ENCODE assay signal across 18 cellular contexts in genomic region chr7:92629779-92630178, GRCh38.
"Had no signal": no experiment of that assay in that cellular context is flagged by ENCODE, and none has a peak within 500 bp of the region (broad histone marks: within the 10 kb centered on the region; RNA-seq: fewer than 3 reads in every experiment).

No MANE protein-coding gene starts in this region.

- ATAC-seq: activated T-cell treated with anti-CD3 and anti-CD28 coated beads, Interleukin-2, amount 50 U/mL, for 4 hours; heart left ventricle; left ventricle myocardium superior; right cardiac atrium; stimulated activated naive B cell treated with anti-CD40 and anti-IgM and Interleukin-4, amounts not matched to agents 10 μg/mL and 1 μg/mL and 100 μg/mL, for 72 hours had no signal

- H3K4me3 Mint-ChIP-seq: dendritic cell treated with granulocyte-macrophage colony-stimulating factor and Interleukin-4, amounts not matched to agents 40 ng/mL and 50 ng/mL, for 4 days; stimulated activated naive B cell treated with anti-CD40 and anti-IgM and Interleukin-4, amounts not matched to agents 10 μg/mL and 1 μg/mL and 100 μg/mL, for 72 hours; type B pancreatic cell had no signal

- DNase-seq: activated CD4-positive, alpha-beta T cell treated with anti-CD3 and anti-CD28 coated beads, Interleukin-2, amount 50 U/mL, for 48 hours; activated CD4-positive, CD25-positive, alpha-beta regulatory T cell treated with anti-CD3 and anti-CD28 coated beads, Interleukin-2, amount 50 U/mL, for 72 hours; activated gamma-delta T cell; activated T-cell treated with anti-CD3 and anti-CD28 coated beads, Interleukin-2, amount 50 U/mL, for 4 hours; brain microvascular endothelial cell; caudate nucleus; effector CD4-positive, alpha-beta T cell; heart left ventricle; left ventricle myocardium superior; mammary epithelial cell; midbrain; nucleus accumbens; right cardiac atrium; SK-N-SH; stimulated activated CD4-positive, alpha-beta T cell treated with anti-CD3 and anti-CD28 coated beads, Interleukin-1b, Interleukin-23, amount 100 ng/mL, for 48 hours; stimulated activated naive B cell treated with anti-CD40 and anti-IgM and Interleukin-4, amounts not matched to agents 10 μg/mL and 1 μg/mL and 100 μg/mL, for 72 hours had no signal

- H3K9me3 Mint-ChIP-seq: type B pancreatic cell had no signal

- H3K27me3 Mint-ChIP-seq: dendritic cell treated with granulocyte-macrophage colony-stimulating factor and Interleukin-4, amounts not matched to agents 40 ng/mL and 50 ng/mL, for 4 days; stimulated activated naive B cell treated with anti-CD40 and anti-IgM and Interleukin-4, amounts not matched to agents 10 μg/mL and 1 μg/mL and 100 μg/mL, for 72 hours; type B pancreatic cell had no signal

- H3K27ac Mint-ChIP-seq: dendritic cell treated with granulocyte-macrophage colony-stimulating factor and Interleukin-4, amounts not matched to agents 40 ng/mL and 50 ng/mL, for 4 days; stimulated activated naive B cell treated with anti-CD40 and anti-IgM and Interleukin-4, amounts not matched to agents 10 μg/mL and 1 μg/mL and 100 μg/mL, for 72 hours; type B pancreatic cell had no signal
